Comparison of ENCODE assay signal across 18 cellular contexts in the genomic region with DNA sequence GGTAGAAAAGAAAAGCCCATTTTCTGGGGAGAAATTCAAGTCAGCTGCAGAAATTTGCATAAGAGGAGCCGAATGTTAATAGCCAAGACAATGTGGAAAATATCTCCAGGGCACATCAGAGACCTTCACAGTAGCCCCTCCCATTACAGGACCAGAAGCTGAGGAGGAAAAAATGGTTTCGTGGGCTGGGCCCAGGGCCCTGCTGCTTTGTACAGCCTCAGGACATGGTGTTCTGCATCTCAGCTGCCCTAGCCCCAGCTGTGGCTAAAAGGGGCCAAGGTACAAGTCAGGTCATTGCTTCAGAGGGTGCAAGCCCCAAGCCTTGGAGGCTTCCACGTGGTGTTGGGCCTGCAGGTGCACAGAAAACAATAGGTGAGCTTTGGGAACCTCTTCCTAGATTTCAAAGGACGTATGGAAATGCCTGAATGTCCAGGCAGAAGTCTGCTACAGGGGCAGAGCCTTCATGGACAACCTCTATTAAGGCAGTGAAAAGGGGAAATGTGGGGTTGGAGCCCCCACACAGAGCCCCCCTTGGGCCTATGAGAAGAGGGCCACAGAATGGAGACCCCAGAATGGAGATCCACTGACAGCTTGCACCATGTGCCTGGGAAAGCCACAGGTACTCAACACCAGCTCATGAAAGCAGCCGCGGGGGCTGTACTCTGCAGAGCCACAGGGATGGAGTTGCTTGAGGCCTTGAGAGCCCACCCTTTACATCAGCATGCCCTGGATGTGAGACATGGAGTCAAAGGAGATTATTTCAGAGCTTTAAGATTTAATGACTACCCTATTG.
"Had no signal": no experiment of that assay in that cellular context is flagged by ENCODE, and none has a peak within 500 bp of the region (broad histone marks: within the 10 kb centered on the region; RNA-seq: fewer than 3 reads in every experiment).

No MANE protein-coding gene starts in this region.

- ATAC-seq: lower lobe of right lung; stimulated activated naive CD8-positive, alpha-beta T cell treated with anti-CD3 and anti-CD28 coated beads, Interleukin-15, Interleukin-2, amounts not matched to agents 100 U/mL and 50 U/mL, for 24 hours had no signal

- DNase-seq: activated CD4-positive, alpha-beta T cell treated with anti-CD3 and anti-CD28 coated beads for 1 hour; activated CD4-positive, alpha-beta T cell treated with anti-CD3 and anti-CD28 coated beads, Interleukin-2, amount 50 U/mL, for 48 hours; activated gamma-delta T cell treated with Interleukin-2 at 50 U/mL for 16 hours; central memory CD4-positive, alpha-beta T cell; foreskin fibroblast; lower lobe of right lung; nucleus accumbens; retina; stimulated activated naive CD8-positive, alpha-beta T cell treated with anti-CD3 and anti-CD28 coated beads, Interleukin-15, Interleukin-2, amounts not matched to agents 100 U/mL and 50 U/mL, for 24 hours; substantia nigra; T1000 had no signal

- H3K27me3 Mint-ChIP-seq: brain had no signal

- H3K36me3 ChIP-seq: lower lobe of right lung, tibial nerve had no signal

- H3K4me1 ChIP-seq: lower lobe of right lung, tibial nerve had no signal

- H3K27ac ChIP-seq: dorsolateral prefrontal cortex, epithelial cell of prostate, lower lobe of right lung, tibial nerve had no signal

- FAIRE-seq: colon, islet of Langerhans had no signal

- H3K4me3 Mint-ChIP-seq: brain, nephron had no signal

- H3K4me3 ChIP-seq: dorsolateral prefrontal cortex, lower lobe of right lung, tibial nerve had no signal

- H3K9me3 ChIP-seq: lower lobe of right lung had no signal

- H3K27me3 ChIP-seq: dorsolateral prefrontal cortex, tibial nerve had no signal

- H3K27ac Mint-ChIP-seq: brain, nephron had no signal
